1 cellular context compared by ENCODE assay signal in genomic region chr2:204470621-204471196, GRCh38.
TF ChIP-seq lines count a peak whose summit lies in the region.

No MANE protein-coding gene starts in this region.

TF ChIP-seq in K562, 482 proteins besides CTCF, POLR2A, EP300 and RAD21 (continued from another document):
- 0 out of 2 replicates have a peak, but pooled peaks have one; percentile 15 for TF ChIP-seq POLR2H (tag; IDR thresholded peaks at IDR 0.05; ENCODE audit: low read depth)
- TF ChIP-seq JUNB (CRISPR knock-in tag; conservative IDR thresholded peaks at IDR 0.05): no peak
- peak; percentile 31; the same call in 1 of the 2 replicates for TF ChIP-seq ZBTB17 (CRISPR knock-in tag; IDR thresholded peaks at IDR 0.05)
- no peak for TF ChIP-seq RBM17 (IDR thresholded peaks at IDR 0.05; ENCODE audit: borderline replicate concordance, low read depth, low read length)
- TF ChIP-seq SMAD3 (CRISPR knock-in tag; conservative IDR thresholded peaks at IDR 0.05): peak; percentile 5; the same call in 1 of the 2 replicates
- TF ChIP-seq NKRF (IDR thresholded peaks at IDR 0.05; ENCODE audit: borderline replicate concordance): no peak
- TF ChIP-seq NFXL1 (CRISPR knock-in tag; IDR thresholded peaks at IDR 0.05): peak; percentile 53
- no peak for TF ChIP-seq ZNF23 (CRISPR knock-in tag; IDR thresholded peaks at IDR 0.05)
- no peak for TF ChIP-seq PRMT5 (CRISPR knock-in tag; IDR thresholded peaks at IDR 0.05)
- 0 out of 2 replicates have a peak, but pooled peaks have one; percentile 10 for TF ChIP-seq TCFL5 (CRISPR knock-in tag; conservative IDR thresholded peaks at IDR 0.05)
- TF ChIP-seq ZNF165 (CRISPR knock-in tag; IDR thresholded peaks at IDR 0.05; ENCODE audit: borderline replicate concordance): no peak
- TF ChIP-seq RB1 (IDR thresholded peaks at IDR 0.05; ENCODE audit: low read depth): no peak
- TF ChIP-seq ZNF507 (tag; conservative IDR thresholded peaks at IDR 0.05): no peak
- 0 out of 2 replicates have a peak, but pooled peaks have one; percentile 54 for TF ChIP-seq NFRKB (IDR thresholded peaks at IDR 0.05; ENCODE audit: low read depth)
- no peak for TF ChIP-seq ZNF75A (CRISPR knock-in tag; IDR thresholded peaks at IDR 0.05)
